1 cellular context compared by ENCODE assay signal in the genomic region with DNA sequence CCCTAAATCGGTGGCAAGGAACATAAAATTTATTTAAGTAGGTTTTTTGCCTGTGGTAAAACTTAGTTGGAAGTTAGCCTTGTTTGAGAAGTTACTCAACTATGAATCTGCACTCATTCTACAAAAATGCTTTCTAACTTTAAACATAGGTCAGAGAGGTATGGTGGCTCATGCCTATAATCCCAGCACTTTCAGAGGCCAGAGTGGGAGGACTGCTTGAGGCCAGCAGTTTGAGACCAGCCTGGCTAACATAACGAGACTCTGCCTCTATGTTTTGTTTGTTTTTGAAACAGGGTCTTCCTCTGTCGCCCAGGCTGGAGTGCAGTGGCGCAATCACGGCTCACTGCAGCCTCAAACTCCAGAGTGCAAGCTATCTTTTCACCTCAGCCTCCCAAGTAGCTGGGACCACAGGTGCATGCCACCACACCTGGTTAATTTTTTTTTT.
TF ChIP-seq lines count a peak whose summit lies in the region.

No MANE protein-coding gene starts in this region.

TF ChIP-seq in HEK293, 187 proteins besides CTCF, POLR2A, EP300 and RAD21 (continued from another document):
- TF ChIP-seq, protein P1, sequence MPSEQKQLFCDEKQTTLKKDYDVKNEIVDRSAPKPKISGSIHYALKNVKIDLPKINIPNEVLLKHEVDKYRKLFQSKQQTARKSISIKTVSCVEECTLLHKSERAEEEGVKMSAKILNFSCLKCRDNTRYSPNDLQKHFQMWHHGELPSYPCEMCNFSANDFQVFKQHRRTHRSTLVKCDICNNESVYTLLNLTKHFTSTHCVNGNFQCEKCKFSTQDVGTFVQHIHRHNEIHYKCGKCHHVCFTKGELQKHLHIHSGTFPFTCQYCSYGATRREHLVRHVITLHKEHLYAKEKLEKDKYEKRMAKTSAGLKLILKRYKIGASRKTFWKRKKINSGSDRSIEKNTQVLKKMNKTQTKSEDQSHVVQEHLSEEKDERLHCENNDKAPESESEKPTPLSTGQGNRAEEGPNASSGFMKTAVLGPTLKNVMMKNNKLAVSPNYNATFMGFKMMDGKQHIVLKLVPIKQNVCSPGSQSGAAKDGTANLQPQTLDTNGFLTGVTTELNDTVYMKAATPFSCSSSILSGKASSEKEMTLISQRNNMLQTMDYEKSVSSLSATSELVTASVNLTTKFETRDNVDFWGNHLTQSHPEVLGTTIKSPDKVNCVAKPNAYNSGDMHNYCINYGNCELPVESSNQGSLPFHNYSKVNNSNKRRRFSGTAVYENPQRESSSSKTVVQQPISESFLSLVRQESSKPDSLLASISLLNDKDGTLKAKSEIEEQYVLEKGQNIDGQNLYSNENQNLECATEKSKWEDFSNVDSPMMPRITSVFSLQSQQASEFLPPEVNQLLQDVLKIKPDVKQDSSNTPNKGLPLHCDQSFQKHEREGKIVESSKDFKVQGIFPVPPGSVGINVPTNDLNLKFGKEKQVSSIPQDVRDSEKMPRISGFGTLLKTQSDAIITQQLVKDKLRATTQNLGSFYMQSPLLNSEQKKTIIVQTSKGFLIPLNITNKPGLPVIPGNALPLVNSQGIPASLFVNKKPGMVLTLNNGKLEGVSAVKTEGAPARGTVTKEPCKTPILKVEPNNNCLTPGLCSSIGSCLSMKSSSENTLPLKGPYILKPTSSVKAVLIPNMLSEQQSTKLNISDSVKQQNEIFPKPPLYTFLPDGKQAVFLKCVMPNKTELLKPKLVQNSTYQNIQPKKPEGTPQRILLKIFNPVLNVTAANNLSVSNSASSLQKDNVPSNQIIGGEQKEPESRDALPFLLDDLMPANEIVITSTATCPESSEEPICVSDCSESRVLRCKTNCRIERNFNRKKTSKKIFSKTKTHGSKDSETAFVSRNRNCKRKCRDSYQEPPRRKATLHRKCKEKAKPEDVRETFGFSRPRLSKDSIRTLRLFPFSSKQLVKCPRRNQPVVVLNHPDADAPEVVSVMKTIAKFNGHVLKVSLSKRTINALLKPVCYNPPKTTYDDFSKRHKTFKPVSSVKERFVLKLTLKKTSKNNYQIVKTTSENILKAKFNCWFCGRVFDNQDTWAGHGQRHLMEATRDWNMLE (tag by site-specific recombination; conservative IDR thresholded peaks at IDR 0.05; ENCODE audit: low read depth) = no peak
- no peak for TF ChIP-seq KLF8 (tag by site-specific recombination; IDR thresholded peaks at IDR 0.05)
- no peak for TF ChIP-seq ZNF175 (tag by site-specific recombination; IDR thresholded peaks at IDR 0.05)
